Comparison of ENCODE assay signal across 8 cellular contexts in genomic region chr1:89725016-89725380, GRCh38.
DNase-seq lines count a peak whose midpoint lies in the region; ATAC-seq and TF ChIP-seq lines count a peak whose summit lies in the region.

No MANE protein-coding gene starts in this region.

- TF ChIP-seq RAD21 in HCT116 (IDR thresholded peaks at IDR 0.05; ENCODE audit: low read depth), result no peak

- peak; percentile 52 for DNase-seq in A673 (ENCODE audit: low spot score)
- no peak for DNase-seq in HCT116 (ENCODE audit: low read depth, low spot score)
- DNase-seq in activated naive CD8-positive, alpha-beta T cell treated with anti-CD3 and anti-CD28 coated beads, Interleukin-2, amount 10 ng/mL, durations not matched to agents 7 days and 5 days, result no peak
- peak; percentile 55 for DNase-seq in kidney tubule cell (ENCODE audit: low spot score)
- DNase-seq in DMS79 (lab: John Stamatoyannopoulos, UW), result no peak
- no peak for DNase-seq in NCI-H2227 (lab: John Stamatoyannopoulos, UW; ENCODE audit: unreplicated experiment)
- no peak for DNase-seq in GDM1 (lab: John Stamatoyannopoulos, UW)

- no peak overlapping the region for H3K4me2 ChIP-seq in HCT116 (ENCODE audit: low read length)

- H3K4me1 ChIP-seq in A673 (ENCODE audit: insufficient read depth, low read length, poor library complexity, severe bottlenecking) (peaks cover 40% of the 10 kb centered on the region), HCT116 (ENCODE audit: control insufficient read depth in 1 of 2, insufficient read depth in 2 of 2, low read length in 2 of 2) (peaks cover 0 to 9% of the 10 kb centered on the region in 2 experiments; a peak in 1 of 4 replicates)

- peak overlapping the region; percentile 85 for H3K27ac Mint-ChIP-seq in activated naive CD8-positive, alpha-beta T cell treated with anti-CD3 and anti-CD28 coated beads, Interleukin-2, amount 10 ng/mL, durations not matched to agents 7 days and 5 days

- no TSS peak for BruUV-seq in A673 (replicated peaks; lab: Mats Ljungman, UMichigan)
- BruUV-seq in HCT116 (replicated peaks; lab: Mats Ljungman, UMichigan), result no TSS peak

- H2AFZ ChIP-seq in HCT116 (ENCODE audit: low read depth, low read length, poor library complexity, severe bottlenecking), result no peak overlapping the region

- no peak for TF ChIP-seq POLR2A in HCT116 (IDR thresholded peaks at IDR 0.05; ENCODE audit: borderline replicate concordance, extremely low read depth, insufficient read depth, insufficient read length)

- POLR2A ChIA-PET in A673 (lab: Charles Lee; ENCODE audit: low non-redundant PET) (no interaction called here), HCT116 (lab: Charles Lee) (no interaction called here)
- POLR2A ChIA-PET in activated naive CD8-positive, alpha-beta T cell treated with anti-CD3 and anti-CD28 coated beads, Interleukin-2, amount 10 ng/mL, durations not matched to agents 7 days and 5 days (lab: Charles Lee), result interaction anchor here (1.5 to 1.7 kb wide), 2 partner anchors 17 to 38 kb away, joined by 4 to 8 read pairs; no protein-coding TSS in a partner anchor

- peaks cover 35% of the 10 kb centered on the region for H3K36me3 Mint-ChIP-seq in activated naive CD8-positive, alpha-beta T cell treated with anti-CD3 and anti-CD28 coated beads, Interleukin-2, amount 10 ng/mL, durations not matched to agents 7 days and 5 days

- H3K36me3 ChIP-seq in A673 (ENCODE audit: insufficient read depth, low read length, poor library complexity, severe bottlenecking), result no peaks in the 10 kb centered on the region
- no peaks in the 10 kb centered on the region for H3K36me3 ChIP-seq in HCT116 (ENCODE audit: control insufficient read depth in 1 of 2, insufficient read depth in 2 of 2, low read length in 2 of 2)

- H3K9me3 ChIP-seq in A673 (ENCODE audit: low read depth, low read length, poor library complexity, severe bottlenecking), result peaks cover 3% of the 10 kb centered on the region
- no peaks in the 10 kb centered on the region for H3K9me3 ChIP-seq in HCT116 (ENCODE audit: control insufficient read depth in 1 of 2, insufficient read depth in 1 of 2, low read depth in 1 of 2, low read length in 2 of 2)

- H3K9me2 ChIP-seq in HCT116 (ENCODE audit: insufficient read depth), result no peaks in the 10 kb centered on the region

- H3K9ac ChIP-seq in HCT116 (ENCODE audit: low read length), result no peak overlapping the region

- TF ChIP-seq CTCF in A673 (conservative IDR thresholded peaks at IDR 0.05; ENCODE audit: low read depth, low read length), result no peak
- TF ChIP-seq CTCF in HCT116 (IDR thresholded peaks at IDR 0.05 in 2 of 3, conservative IDR thresholded peaks at IDR 0.05 in 1 of 3; ENCODE audit: borderline replicate concordance in 1 of 3, insufficient read depth in 1 of 3, low read depth in 2 of 3, low read length in 2 of 3), result no peak

- H3K27me3 Mint-ChIP-seq in activated naive CD8-positive, alpha-beta T cell treated with anti-CD3 and anti-CD28 coated beads, Interleukin-2, amount 10 ng/mL, durations not matched to agents 7 days and 5 days, result no peaks in the 10 kb centered on the region

- H3K4me3 ChIP-seq in A673 (ENCODE audit: low read depth, low read length, poor library complexity, severe bottlenecking), result no peak overlapping the region
- no peak overlapping the region for H3K4me3 ChIP-seq in HCT116 (replicated peaks in 1 of 2; ENCODE audit: low read depth in 1 of 2, low read length in 2 of 2)

- no peaks in the 10 kb centered on the region for H3K79me2 ChIP-seq in HCT116 (ENCODE audit: insufficient read depth, low read length)

- H3K27me3 ChIP-seq in A673 (replicated peaks; ENCODE audit: insufficient read depth, low read depth, low read length, poor library complexity) (no peaks in the 10 kb centered on the region), HCT116 (ENCODE audit: insufficient read depth, low read length) (no peaks in the 10 kb centered on the region)

- peak overlapping the region; percentile 63 for H3K4me3 Mint-ChIP-seq in activated naive CD8-positive, alpha-beta T cell treated with anti-CD3 and anti-CD28 coated beads, Interleukin-2, amount 10 ng/mL, durations not matched to agents 7 days and 5 days

- RAD21 ChIA-PET in HCT116 (lab: Charles Lee; ENCODE audit: low non-redundant PET in 1 of 2, low total read pairs in 2 of 2, uncharacterized antibody in 2 of 2, unreplicated experiment in 2 of 2), result no interaction called here

- ATAC-seq in HCT116 (no peak), GM19395 (IDR thresholded peaks at IDR 0.05; ENCODE audit: unreplicated experiment) (no peak)
- ATAC-seq in activated naive CD8-positive, alpha-beta T cell treated with anti-CD3 and anti-CD28 coated beads, Interleukin-2, amount 10 ng/mL, durations not matched to agents 7 days and 5 days (ENCODE audit: low read depth), result no peak

- H3K27ac ChIP-seq in A673 (ENCODE audit: low read depth, low read length, poor library complexity, severe bottlenecking) (no peak overlapping the region), HCT116 (ENCODE audit: low read depth, low read length) (no peak overlapping the region)

- peaks cover 3% of the 10 kb centered on the region for H3K9me3 Mint-ChIP-seq in activated naive CD8-positive, alpha-beta T cell treated with anti-CD3 and anti-CD28 coated beads, Interleukin-2, amount 10 ng/mL, durations not matched to agents 7 days and 5 days

- CTCF ChIA-PET in A673 (lab: Charles Lee) (no interaction called here), HCT116 (lab: Charles Lee) (no interaction called here)

- H4K20me1 ChIP-seq in HCT116 (ENCODE audit: insufficient read depth), result no peaks in the 10 kb centered on the region

- H3K4me1 Mint-ChIP-seq in activated naive CD8-positive, alpha-beta T cell treated with anti-CD3 and anti-CD28 coated beads, Interleukin-2, amount 10 ng/mL, durations not matched to agents 7 days and 5 days, result peaks cover 65% of the 10 kb centered on the region

- intact Hi-C loops in A673 (cut with micrococcal nuclease; ENCODE audit: unreplicated experiment), result no loop called here
- intact Hi-C loops in HCT116 (cut with micrococcal nuclease), result no loop called here

TF ChIP-seq in HCT116, 20 proteins besides CTCF, POLR2A, EP300 and RAD21:
- TF ChIP-seq SRF (IDR thresholded peaks at IDR 0.05; ENCODE audit: low read depth) (no peak), JUND (IDR thresholded peaks at IDR 0.05) (0 out of 2 replicates have a peak, but pooled peaks have one; percentile 22), TCF7L2 (IDR thresholded peaks at IDR 0.05; ENCODE audit: borderline replicate concordance, extremely low read depth, insufficient read depth, insufficient read length) (no peak), CBX3 (IDR thresholded peaks at IDR 0.05; ENCODE audit: low read depth) (no peak), ZFX (IDR thresholded peaks at IDR 0.05) (no peak), FOSL1 (IDR thresholded peaks at IDR 0.05; ENCODE audit: low read depth) (peak; percentile 22; the same call in 1 of the 2 replicates), ZNF274 (IDR thresholded peaks at IDR 0.05; ENCODE audit: low read depth, low read length) (no peak), ZBTB33 (IDR thresholded peaks at IDR 0.05; ENCODE audit: extremely low read depth, insufficient replicate concordance, low read length) (no peak), CEBPB (IDR thresholded peaks at IDR 0.05; ENCODE audit: low read depth) (no peak)
TF ChIP-seq in HCT116: peak in this region for 2.

Comparison
In these comparisons a context has a peak if more than half of its experiments do, and no peak if none do; other contexts are left out.
1. DNase-seq: peak in A673 (single experiment) and kidney tubule cell (single experiment); none in HCT116 (single experiment), activated naive CD8-positive, alpha-beta T cell treated with anti-CD3 and anti-CD28 coated beads, Interleukin-2, amount 10 ng/mL, durations not matched to agents 7 days and 5 days (single experiment), DMS79 (single experiment), NCI-H2227 (single experiment) and GDM1 (single experiment).